8 cellular contexts compared by ENCODE assay signal in the genomic region with DNA sequence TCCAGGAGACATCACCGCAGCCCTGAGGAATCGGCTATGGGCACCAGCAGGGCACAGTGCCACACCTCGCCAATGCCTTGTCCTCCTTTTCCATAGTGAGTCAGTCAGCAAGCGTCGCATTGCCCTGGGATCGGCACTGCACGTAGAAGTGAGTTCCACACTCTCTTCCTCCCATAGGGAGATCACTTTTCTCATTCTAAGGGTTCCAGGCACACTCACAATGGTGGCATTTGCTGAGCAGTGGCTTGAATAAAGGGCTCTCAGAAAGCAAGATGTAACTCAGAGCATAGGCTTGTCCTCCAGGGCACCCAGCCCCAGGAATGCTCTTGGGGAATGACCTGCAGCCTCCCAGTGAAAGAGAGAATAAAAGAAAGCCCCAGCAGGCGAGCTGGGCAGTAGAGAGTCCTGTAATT. TPM values are rescaled to one million over a fixed set of nuclear protein-coding genes. Genes with fewer than 3 reads are reported as not detected.
DNase-seq lines count a peak whose midpoint lies in the region; ATAC-seq and TF ChIP-seq lines count a peak whose summit lies in the region.
"Had no signal": no experiment of that assay in that cellular context is flagged by ENCODE, and none has a peak within 500 bp of the region (broad histone marks: within the 10 kb centered on the region; RNA-seq: fewer than 3 reads in every experiment).

No MANE protein-coding gene starts in this region.

- H3K27me3 Mint-ChIP-seq in activated T-helper 2 cell treated with anti-CD3 and anti-CD28 coated beads, Interferon-gamma antibody, Interleukin-2, Interleukin-4, amounts not matched to agents 10 μg/mL and 5 μg/mL and 100 μg/mL, durations not matched to agents 14 hours and 24 hours and 36 hours (ENCODE audit: low read depth) = peaks cover 6% of the 10 kb centered on the region

- peak overlapping the region; percentile 92 for H3K56ac ChIP-seq in IMR-90 (ENCODE audit: extremely low read depth, insufficient read depth, low read length)

- peak overlapping the region; percentile 93 for H2BK120ac ChIP-seq in IMR-90 (ENCODE audit: low read depth, low read length)

- peak overlapping the region; percentile 9 for H3K18ac ChIP-seq in IMR-90 (ENCODE audit: low read depth, low read length)

- in situ Hi-C loops in IMR-90 (cut with MboI; ENCODE audit: low sequenced_read_pairs) = loop anchor here (5.0 kb wide), 1 partner anchor 200 kb away; no protein-coding TSS in a partner anchor

- peaks cover 36% of the 10 kb centered on the region for H3K36me3 Mint-ChIP-seq in activated T-helper 2 cell treated with anti-CD3 and anti-CD28 coated beads, Interferon-gamma antibody, Interleukin-2, Interleukin-4, amounts not matched to agents 10 μg/mL and 5 μg/mL and 100 μg/mL, durations not matched to agents 14 hours and 24 hours and 36 hours (ENCODE audit: low read depth)

- H2AFZ ChIP-seq in IMR-90 (replicated peaks; ENCODE audit: low read length, poor library complexity) = peak overlapping the region; percentile 81

- CTCF ChIA-PET in IMR-90 (lab: Yijun Ruan, JAX) = no interaction called here

- POLR2A ChIA-PET in IMR-90 (lab: Charles Lee; ENCODE audit: unreplicated experiment) = no interaction called here

- H3K4me3 ChIP-seq in IMR-90 (ENCODE audit: insufficient read depth, low read depth, low read length) = no peak overlapping the region
- peak overlapping the region; percentile 68 for H3K4me3 ChIP-seq in suprapubic skin

- peak overlapping the region; percentile 64 for H2BK20ac ChIP-seq in IMR-90 (ENCODE audit: low read depth, low read length)

- H3K4me3 Mint-ChIP-seq in activated T-helper 2 cell treated with anti-CD3 and anti-CD28 coated beads, Interferon-gamma antibody, Interleukin-2, Interleukin-4, amounts not matched to agents 10 μg/mL and 5 μg/mL and 100 μg/mL, durations not matched to agents 14 hours and 24 hours and 36 hours (ENCODE audit: low read depth) = peak overlapping the region; percentile 89

- peak overlapping the region; percentile 74 for H3K23ac ChIP-seq in IMR-90 (ENCODE audit: low read depth, low read length)

- H3K9me3 ChIP-seq in IMR-90 (ENCODE audit: control insufficient read depth, insufficient read depth, low read length) (no peaks in the 10 kb centered on the region), suprapubic skin (no peaks in the 10 kb centered on the region)

- ATAC-seq in IMR-90 (ENCODE audit: low read depth) = no peak
- ATAC-seq: foreskin keratinocyte had no signal

- H3K79me1 ChIP-seq in IMR-90 (ENCODE audit: low read depth in 1 of 2, low read length in 2 of 2) = peaks cover 24 to 33% of the 10 kb centered on the region in 2 experiments

- peak overlapping the region; percentile 97 for H3K4me2 ChIP-seq in IMR-90 (ENCODE audit: low read depth, low read length)

- H4K8ac ChIP-seq in IMR-90 (ENCODE audit: low read depth in 2 of 2, low read length in 2 of 2) = peak overlapping the region in 1 of 2 experiments; percentile 27; a peak in 2 of 4 replicates

- no TSS peak for BruUV-seq in IMR-90 (replicated peaks; lab: Mats Ljungman, UMichigan)

- H4K91ac ChIP-seq in IMR-90 (ENCODE audit: insufficient read depth, low read depth, low read length) = peak overlapping the region; percentile 77

- TF ChIP-seq POLR2A in IMR-90 (IDR thresholded peaks at IDR 0.05; ENCODE audit: low read depth, low read length) = no peak
- TF ChIP-seq POLR2A in suprapubic skin (IDR thresholded peaks at IDR 0.05) = no peak

- no peak overlapping the region for H3K27ac Mint-ChIP-seq in activated T-helper 2 cell treated with anti-CD3 and anti-CD28 coated beads, Interferon-gamma antibody, Interleukin-2, Interleukin-4, amounts not matched to agents 10 μg/mL and 5 μg/mL and 100 μg/mL, durations not matched to agents 14 hours and 24 hours and 36 hours

- peaks cover 15% of the 10 kb centered on the region for H3K9me1 ChIP-seq in IMR-90 (ENCODE audit: insufficient read depth, low read length)

- H2BK15ac ChIP-seq in IMR-90 (ENCODE audit: low read depth, low read length) = peak overlapping the region; percentile 97; the same call in 2 of the 3 replicates

- peak overlapping the region; percentile 97 for H2BK5ac ChIP-seq in IMR-90 (ENCODE audit: low read depth, low read length, poor library complexity, severe bottlenecking)

- intact Hi-C loops in IMR-90 (cut with micrococcal nuclease) = loop anchor here (5.0 kb wide), 2 partner anchors 150 to 240 kb away; no protein-coding TSS in a partner anchor
- intact Hi-C loops in activated T-helper 2 cell treated with anti-CD3 and anti-CD28 coated beads, Interferon-gamma antibody, Interleukin-2, Interleukin-4, amounts not matched to agents 10 μg/mL and 5 μg/mL and 100 μg/mL, durations not matched to agents 14 hours and 24 hours and 36 hours (cut with micrococcal nuclease) = loop anchor here (1.0 to 5.0 kb wide), 3 partner anchors 11 to 790 kb away; a partner anchor contains a TSS

- no peaks in the 10 kb centered on the region for H3K9me3 Mint-ChIP-seq in activated T-helper 2 cell treated with anti-CD3 and anti-CD28 coated beads, Interferon-gamma antibody, Interleukin-2, Interleukin-4, amounts not matched to agents 10 μg/mL and 5 μg/mL and 100 μg/mL, durations not matched to agents 14 hours and 24 hours and 36 hours

- TF ChIP-seq EP300 in suprapubic skin (IDR thresholded peaks at IDR 0.05) = no peak

- peak overlapping the region; percentile 88 for H3K14ac ChIP-seq in IMR-90 (replicated peaks; ENCODE audit: low read depth, low read length)

- H3K4me1 ChIP-seq in IMR-90 (ENCODE audit: control insufficient read depth, insufficient read depth, low read length) = peaks cover 11% of the 10 kb centered on the region
- peaks cover 32% of the 10 kb centered on the region for H3K4me1 ChIP-seq in suprapubic skin

- H3K36me3 ChIP-seq in IMR-90 (ENCODE audit: control insufficient read depth, insufficient read depth, low read length) (peaks cover 18% of the 10 kb centered on the region), suprapubic skin (no peaks in the 10 kb centered on the region)

- DNase-seq in IMR-90 (no peak), iPS-NIHi7 (ENCODE audit: extremely low spot score) (peak; percentile 32), suprapubic skin (ENCODE audit: low spot score in 2 of 2) (peak in 1 of 2 donors; percentile 77), T1000 (lab: John Stamatoyannopoulos, UW) (no peak), anterior cingulate cortex (lab: John Stamatoyannopoulos, UW) (no peak), KG1 (lab: John Stamatoyannopoulos, UW) (no peak)
- DNase-seq in activated T-helper 2 cell treated with anti-CD3 and anti-CD28 coated beads, Interferon-gamma antibody, Interleukin-2, Interleukin-4, amounts not matched to agents 10 μg/mL and 5 μg/mL and 100 μg/mL, durations not matched to agents 14 hours and 24 hours and 36 hours (ENCODE audit: low spot score) = no peak
- DNase-seq: foreskin keratinocyte had no signal

- H4K5ac ChIP-seq in IMR-90 (ENCODE audit: low read depth, low read length) = peak overlapping the region; percentile 35

- H2AK9ac ChIP-seq in IMR-90 (replicated peaks; ENCODE audit: low read depth, low read length, poor library complexity) = peak overlapping the region; percentile 92

- H2AK5ac ChIP-seq in IMR-90 (ENCODE audit: low read depth, low read length) = peak overlapping the region; percentile 91

- no peak for TF ChIP-seq RAD21 in IMR-90 (IDR thresholded peaks at IDR 0.05; ENCODE audit: low read length)

- no peak overlapping the region; the same call in 1 of the 2 replicates for H3K9ac ChIP-seq in IMR-90 (ENCODE audit: low read depth, low read length)

- dilution Hi-C loops in IMR-90 (cut with HindIII; ENCODE audit: low sequenced_read_pairs, unreplicated experiment) = no loop called here

- H4K20me1 ChIP-seq in IMR-90 (ENCODE audit: insufficient read depth, low read length) = peaks cover 28% of the 10 kb centered on the region

- no peak for TF ChIP-seq CTCF in IMR-90 (conservative IDR thresholded peaks at IDR 0.05; ENCODE audit: low read depth, low read length)
- TF ChIP-seq CTCF in suprapubic skin (IDR thresholded peaks at IDR 0.05) = no peak

- H3K27me3 ChIP-seq in IMR-90 (ENCODE audit: control insufficient read depth, insufficient read depth, low read length) (no peaks in the 10 kb centered on the region), suprapubic skin (peaks cover 5% of the 10 kb centered on the region)
- H3K27me3 ChIP-seq: foreskin keratinocyte had no signal

- WGBS in IMR-90 (ENCODE audit: extremely low coverage in 2 of 2, insufficient read length in 1 of 2), 2 experiments = 96% methylated on average over 4 of the region's 8 CpGs; no CpG with 5 or more reads in 1 of the 2 experiments
- 49% methylated on average over 8 of the region's 8 CpGs for WGBS in suprapubic skin

- H3K27ac ChIP-seq in IMR-90 (ENCODE audit: insufficient read depth, low read length) = peak overlapping the region; percentile 47
- H3K27ac ChIP-seq in suprapubic skin = peak overlapping the region; percentile 99

- H3K4ac ChIP-seq in IMR-90 (ENCODE audit: low read depth, low read length) = peak overlapping the region; percentile 93

- peaks cover 49% of the 10 kb centered on the region for H3K4me1 Mint-ChIP-seq in activated T-helper 2 cell treated with anti-CD3 and anti-CD28 coated beads, Interferon-gamma antibody, Interleukin-2, Interleukin-4, amounts not matched to agents 10 μg/mL and 5 μg/mL and 100 μg/mL, durations not matched to agents 14 hours and 24 hours and 36 hours (ENCODE audit: low read depth)

TF ChIP-seq in IMR-90, 13 proteins besides CTCF, POLR2A, EP300 and RAD21 (continues in another document):
- TF ChIP-seq SMC3 (IDR thresholded peaks at IDR 0.05; ENCODE audit: low read depth, low read length) = no peak

RNA-seq across cellular contexts. Expression of a gene that starts 1.1 kb away (rescaled TPM):
- total RNA-seq in IMR-90 (2012; rRNA removed) = 6,409 and 6,735 TPM in 2 replicates
- 4,502 and 5,313 TPM in 2 replicates for polyA plus RNA-seq in IMR-90 (2012; rRNA removed)
- polyA plus RNA-seq in IMR-90 (2012; cell fraction: cytosol; rRNA removed) = 3,296 and 6,454 TPM in 2 replicates
- polyA plus RNA-seq in IMR-90 (2012; cell fraction: nucleus; rRNA removed; ENCODE audit: low replicate concordance) = 3,181 and 7,305 TPM in 2 replicates
- total RNA-seq in activated T-helper 2 cell treated with anti-CD3 and anti-CD28 coated beads, Interferon-gamma antibody, Interleukin-2, Interleukin-4, amounts not matched to agents 10 μg/mL and 5 μg/mL and 100 μg/mL, durations not matched to agents 14 hours and 24 hours and 36 hours = 337 and 342 TPM in 2 replicates
- total RNA-seq in suprapubic skin = 1,000 to 10,000 TPM in 2 of 4 donors, 100 to 1,000 TPM in 2; 697 to 1,198 (median 1,024) TPM

RNA-seq across cellular contexts. Expression of a gene that starts 25.4 kb away (rescaled TPM):
- total RNA-seq in IMR-90 (2012; rRNA removed) (4.7 and 6.7 TPM in 2 replicates), suprapubic skin (1 to 10 TPM; 2.7 to 9.4 (median 4.0) TPM)
- polyA plus RNA-seq in IMR-90 (2012; rRNA removed) = 2.1 and 2.2 TPM in 2 replicates
- polyA plus RNA-seq in IMR-90 (2012; cell fraction: cytosol; rRNA removed) = 0.90 and 4.7 TPM in 2 replicates
- polyA plus RNA-seq in IMR-90 (2012; cell fraction: nucleus; rRNA removed; ENCODE audit: low replicate concordance) = 0.49 and 4.0 TPM in 2 replicates
- 3.2 and 4.2 TPM in 2 replicates for total RNA-seq in activated T-helper 2 cell treated with anti-CD3 and anti-CD28 coated beads, Interferon-gamma antibody, Interleukin-2, Interleukin-4, amounts not matched to agents 10 μg/mL and 5 μg/mL and 100 μg/mL, durations not matched to agents 14 hours and 24 hours and 36 hours
